8 cellular contexts compared by ENCODE assay signal in the genomic region with DNA sequence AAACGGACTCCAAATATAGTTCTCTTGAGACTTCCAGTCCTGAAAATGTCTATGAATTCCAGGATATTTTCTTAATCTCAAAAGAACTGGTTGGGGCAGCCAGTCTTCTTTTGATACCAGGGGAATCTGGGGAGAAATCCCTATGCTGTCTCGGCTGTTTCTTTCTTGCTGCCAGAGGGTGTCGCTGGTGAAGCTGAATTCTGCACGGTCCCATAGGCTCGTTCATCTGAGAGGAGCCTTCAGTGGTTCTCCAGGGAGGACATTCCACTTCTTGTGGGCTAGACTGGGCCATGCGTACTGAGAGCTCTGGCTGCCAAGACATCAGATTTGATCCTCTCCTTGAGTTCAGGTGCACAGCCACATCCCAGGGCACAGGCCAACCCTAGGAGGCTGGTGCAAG.
A peak's percentile ranks its signal among the peaks of the same experiment; 100 is the strongest.
DNase-seq lines count a peak whose midpoint lies in the region; ATAC-seq, FAIRE-seq and TF ChIP-seq lines count a peak whose summit lies in the region.

No MANE protein-coding gene starts in this region.

- in situ Hi-C loops in astrocyte of the spinal cord (cut with HindIII; ENCODE audit: low sequenced_read_pairs): no loop called here

- H3K4me1 Mint-ChIP-seq in T-helper 17 cell: peaks cover 3% of the 10 kb centered on the region

- no peak overlapping the region for H2AFZ ChIP-seq in keratinocyte (ENCODE audit: control insufficient read depth, low read length)

- H3K27me3 ChIP-seq in keratinocyte (ENCODE audit: control insufficient read depth, extremely low read depth, insufficient read depth, low read length): no peaks in the 10 kb centered on the region

- H3K4me1 ChIP-seq in keratinocyte (ENCODE audit: control insufficient read depth, extremely low read depth, insufficient read depth, low read length): no peaks in the 10 kb centered on the region

- H3K36me3 Mint-ChIP-seq in T-helper 17 cell (ENCODE audit: low read depth): no peaks in the 10 kb centered on the region

- H3K27ac Mint-ChIP-seq in T-helper 17 cell: no peak overlapping the region

- no peak for ATAC-seq in HG02678 (IDR thresholded peaks at IDR 0.05; ENCODE audit: unreplicated experiment)
- no peak for ATAC-seq in T-helper 17 cell

- DNase-seq in AG09309 (ENCODE audit: low read depth): no peak
- no peak for DNase-seq in HFF-Myc (ENCODE audit: extremely low read depth, low read depth)
- DNase-seq in astrocyte of the spinal cord (ENCODE audit: low read depth, low spot score): no peak
- DNase-seq in keratinocyte (ENCODE audit: low read depth, low spot score): no peak
- no peak for DNase-seq in NCI-H1105 (lab: John Stamatoyannopoulos, UW)
- DNase-seq in activated CD8-positive, alpha-beta memory T cell treated with anti-CD3 and anti-CD28 coated beads, Interleukin-2, amount 50 U/mL, for 4 hours: no peak
- DNase-seq in T-helper 17 cell: no peak

- H3K27me3 Mint-ChIP-seq in T-helper 17 cell: peaks cover 59% of the 10 kb centered on the region

- TF ChIP-seq CTCF in AG09309 (IDR thresholded peaks at IDR 0.05; ENCODE audit: control insufficient read depth, insufficient read depth, low read depth, low read length, missing control alignments) (peak; percentile 39), HFF-Myc (IDR thresholded peaks at IDR 0.05; ENCODE audit: low read depth, low read length, missing control alignments) (peak; percentile 46), astrocyte of the spinal cord (IDR thresholded peaks at IDR 0.05; ENCODE audit: low read depth, low read length) (peak; percentile 46), keratinocyte (optimal IDR thresholded peaks at IDR 0.05 in 1 of 3, IDR thresholded peaks at IDR 0.05 in 1 of 3, conservative IDR thresholded peaks at IDR 0.05 in 1 of 3; ENCODE audit: extremely low read depth in 1 of 3, insufficient read depth in 2 of 3, low read length in 3 of 3) (peak; percentile 27 to 60 (median 55))

- dilution Hi-C loops in keratinocyte (cut with MboI; ENCODE audit: extremely low pct_ligation_motif_present, low sequenced_read_pairs): no loop called here

- no peaks in the 10 kb centered on the region for H4K20me1 ChIP-seq in keratinocyte (ENCODE audit: control insufficient read depth, extremely low read depth, insufficient read depth, low read length)

- H3K9ac ChIP-seq in keratinocyte (ENCODE audit: control insufficient read depth, extremely low read depth, insufficient read depth, low read length): no peak overlapping the region

- no peak overlapping the region for H3K27ac ChIP-seq in keratinocyte (ENCODE audit: control insufficient read depth, insufficient read depth, low read length)

- H3K36me3 ChIP-seq in keratinocyte (ENCODE audit: control insufficient read depth in 2 of 2, extremely low read depth in 1 of 2, insufficient read depth in 2 of 2, low read length in 2 of 2): no peaks in the 10 kb centered on the region

- no peak for FAIRE-seq in keratinocyte (lab: Jason Lieb, UNC)

- H3K9me1 ChIP-seq in keratinocyte (ENCODE audit: control insufficient read depth, extremely low read depth, insufficient read depth, low read length): no peaks in the 10 kb centered on the region

- H3K79me2 ChIP-seq in keratinocyte (ENCODE audit: control insufficient read depth, insufficient read depth, low read length): no peaks in the 10 kb centered on the region

- no peak overlapping the region for H3K4me3 Mint-ChIP-seq in T-helper 17 cell

- H3K9me3 ChIP-seq in keratinocyte (ENCODE audit: control insufficient read depth, low read depth, low read length) (no peaks in the 10 kb centered on the region), T-helper 17 cell (ENCODE audit: control insufficient read depth, low read length, poor library complexity, severe bottlenecking) (no peaks in the 10 kb centered on the region)

- no peak overlapping the region for H3K4me2 ChIP-seq in keratinocyte (ENCODE audit: control insufficient read depth, extremely low read depth, insufficient read depth, low read depth, low read length)

- H3K4me3 ChIP-seq in AG09309 (ENCODE audit: control insufficient read depth, low read depth, low read length): no peak overlapping the region
- no peak overlapping the region for H3K4me3 ChIP-seq in HFF-Myc (replicated peaks; ENCODE audit: low read depth, low read length)
- no peak overlapping the region for H3K4me3 ChIP-seq in astrocyte of the spinal cord (ENCODE audit: low read depth, low read length)
- no peak overlapping the region for H3K4me3 ChIP-seq in keratinocyte (ENCODE audit: control insufficient read depth in 2 of 3, extremely low read depth in 1 of 3, insufficient read depth in 2 of 3, low read depth in 1 of 3, low read length in 3 of 3)
